Comparison of ENCODE assay signal across 1 cellular context in the genomic region with DNA sequence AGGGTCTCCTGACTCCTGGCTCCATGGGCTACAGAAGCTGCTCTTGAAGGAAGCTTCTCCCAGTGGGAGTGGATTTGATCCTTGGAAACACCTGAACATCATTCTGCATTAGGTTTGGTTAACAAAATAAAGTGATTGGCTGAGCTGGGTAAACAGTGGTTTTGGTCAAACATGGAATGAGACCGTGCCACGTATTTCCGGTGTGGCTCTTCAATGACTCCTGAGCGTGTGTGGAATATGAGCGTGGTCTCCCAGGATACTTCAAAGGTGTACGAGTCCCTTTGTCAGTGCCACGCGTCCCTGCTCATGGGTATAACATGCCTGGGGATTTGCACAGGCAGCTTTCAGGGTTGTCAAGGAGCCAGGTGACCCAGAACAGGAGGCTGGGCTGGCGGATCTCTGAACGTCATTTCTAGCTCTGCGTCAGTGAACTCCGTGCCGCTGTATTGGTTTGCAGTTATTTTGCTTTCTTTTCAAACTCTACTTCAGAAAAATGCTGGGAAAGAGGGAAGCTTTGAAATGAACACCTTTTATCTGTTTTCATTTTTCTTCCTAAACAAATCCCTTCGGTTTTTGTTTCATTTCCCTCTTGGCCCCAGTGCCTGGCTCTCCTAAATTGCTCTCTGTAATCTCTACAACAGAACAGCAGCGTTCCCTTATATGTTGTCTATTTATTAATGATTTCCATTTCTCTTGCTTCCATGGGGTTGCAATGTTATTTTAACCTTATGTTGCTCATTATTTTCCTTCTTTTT.
TF ChIP-seq lines count a peak whose summit lies in the region.

No MANE protein-coding gene starts in this region.

TF ChIP-seq in A549, 52 proteins besides CTCF, POLR2A, EP300 and RAD21:
- TF ChIP-seq SREBF2 (IDR thresholded peaks at IDR 0.05) (no peak), RARB (CRISPR knock-in tag; IDR thresholded peaks at IDR 0.05) (no peak), NR3C1 (IDR thresholded peaks at IDR 0.05) (no peak), HOXB5 (CRISPR knock-in tag; IDR thresholded peaks at IDR 0.05) (no peak), MAZ (IDR thresholded peaks at IDR 0.05; ENCODE audit: borderline replicate concordance, low read depth, low read length) (no peak), HDAC2 (IDR thresholded peaks at IDR 0.05) (no peak), RFX5 (IDR thresholded peaks at IDR 0.05) (no peak), PBX3 (IDR thresholded peaks at IDR 0.05) (no peak), FOSB (CRISPR knock-in tag; IDR thresholded peaks at IDR 0.05) (no peak), E2F6 (IDR thresholded peaks at IDR 0.05; ENCODE audit: borderline replicate concordance, low read depth) (no peak), REST (IDR thresholded peaks at IDR 0.05) (no peak), JUNB (IDR thresholded peaks at IDR 0.05) (no peak), TFCP2L1 (CRISPR knock-in tag; IDR thresholded peaks at IDR 0.05) (no peak), KDM1A (IDR thresholded peaks at IDR 0.05; ENCODE audit: low read depth) (no peak), ZFP36 (IDR thresholded peaks at IDR 0.05; ENCODE audit: borderline replicate concordance, partially characterized antibody) (no peak), RCOR1 (IDR thresholded peaks at IDR 0.05; ENCODE audit: low read depth, low read length) (no peak), BHLHE40 (IDR thresholded peaks at IDR 0.05; ENCODE audit: low read depth, low read length) (no peak)
- TF ChIP-seq, protein P1, sequence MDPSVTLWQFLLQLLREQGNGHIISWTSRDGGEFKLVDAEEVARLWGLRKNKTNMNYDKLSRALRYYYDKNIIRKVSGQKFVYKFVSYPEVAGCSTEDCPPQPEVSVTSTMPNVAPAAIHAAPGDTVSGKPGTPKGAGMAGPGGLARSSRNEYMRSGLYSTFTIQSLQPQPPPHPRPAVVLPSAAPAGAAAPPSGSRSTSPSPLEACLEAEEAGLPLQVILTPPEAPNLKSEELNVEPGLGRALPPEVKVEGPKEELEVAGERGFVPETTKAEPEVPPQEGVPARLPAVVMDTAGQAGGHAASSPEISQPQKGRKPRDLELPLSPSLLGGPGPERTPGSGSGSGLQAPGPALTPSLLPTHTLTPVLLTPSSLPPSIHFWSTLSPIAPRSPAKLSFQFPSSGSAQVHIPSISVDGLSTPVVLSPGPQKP (IDR thresholded peaks at IDR 0.05; ENCODE audit: low read depth, low read length): no peak
- TF ChIP-seq, protein P2, sequence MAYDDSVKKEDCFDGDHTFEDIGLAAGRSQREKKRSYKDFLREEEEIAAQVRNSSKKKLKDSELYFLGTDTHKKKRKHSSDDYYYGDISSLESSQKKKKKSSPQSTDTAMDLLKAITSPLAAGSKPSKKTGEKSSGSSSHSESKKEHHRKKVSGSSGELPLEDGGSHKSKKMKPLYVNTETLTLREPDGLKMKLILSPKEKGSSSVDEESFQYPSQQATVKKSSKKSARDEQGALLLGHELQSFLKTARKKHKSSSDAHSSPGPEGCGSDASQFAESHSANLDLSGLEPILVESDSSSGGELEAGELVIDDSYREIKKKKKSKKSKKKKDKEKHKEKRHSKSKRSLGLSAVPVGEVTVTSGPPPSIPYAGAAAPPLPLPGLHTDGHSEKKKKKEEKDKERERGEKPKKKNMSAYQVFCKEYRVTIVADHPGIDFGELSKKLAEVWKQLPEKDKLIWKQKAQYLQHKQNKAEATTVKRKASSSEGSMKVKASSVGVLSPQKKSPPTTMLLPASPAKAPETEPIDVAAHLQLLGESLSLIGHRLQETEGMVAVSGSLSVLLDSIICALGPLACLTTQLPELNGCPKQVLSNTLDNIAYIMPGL (CRISPR knock-in tag; IDR thresholded peaks at IDR 0.05; ENCODE audit: borderline replicate concordance): no peak
- TF ChIP-seq, protein P3, sequence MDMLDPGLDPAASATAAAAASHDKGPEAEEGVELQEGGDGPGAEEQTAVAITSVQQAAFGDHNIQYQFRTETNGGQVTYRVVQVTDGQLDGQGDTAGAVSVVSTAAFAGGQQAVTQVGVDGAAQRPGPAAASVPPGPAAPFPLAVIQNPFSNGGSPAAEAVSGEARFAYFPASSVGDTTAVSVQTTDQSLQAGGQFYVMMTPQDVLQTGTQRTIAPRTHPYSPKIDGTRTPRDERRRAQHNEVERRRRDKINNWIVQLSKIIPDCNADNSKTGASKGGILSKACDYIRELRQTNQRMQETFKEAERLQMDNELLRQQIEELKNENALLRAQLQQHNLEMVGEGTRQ (IDR thresholded peaks at IDR 0.05): no peak
TF ChIP-seq in A549: peak in this region for 0.
